In the genomic region with DNA sequence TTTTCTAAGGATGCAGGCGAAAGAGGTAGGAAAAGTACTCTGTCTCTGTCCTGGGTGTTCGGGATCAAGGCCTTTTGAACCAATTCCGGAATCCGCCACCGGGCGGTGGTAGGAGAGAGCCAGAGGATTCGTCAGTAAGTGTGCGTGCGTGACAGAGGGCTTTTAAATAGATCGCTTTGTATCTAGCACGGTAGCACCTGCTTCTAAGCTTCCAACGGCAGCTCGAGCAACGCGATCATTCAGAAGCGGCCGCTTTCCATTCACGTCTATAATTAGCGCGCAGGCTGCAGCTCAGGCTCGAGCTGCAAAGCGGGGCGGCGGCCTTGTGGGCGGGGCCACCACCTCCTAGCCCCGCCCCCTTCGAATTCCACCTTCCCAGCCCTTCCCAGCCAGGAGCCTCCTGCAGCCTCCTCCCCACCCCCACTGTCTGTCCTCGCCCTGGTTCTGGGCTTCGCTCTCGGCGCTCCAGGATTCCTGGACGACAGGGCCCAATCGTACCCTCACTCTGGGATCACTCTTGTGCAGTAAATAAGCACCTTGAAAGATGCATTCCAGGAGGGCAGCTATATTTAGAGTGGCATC, we compare ENCODE assay signal across 8 cellular contexts.
A peak's percentile ranks its signal among the peaks of the same experiment; 100 is the strongest.
DNase-seq lines count a peak whose midpoint lies in the region; ATAC-seq, FAIRE-seq and TF ChIP-seq lines count a peak whose summit lies in the region.

No MANE protein-coding gene starts in this region.

- POLR2A ChIA-PET in BJ (lab: Charles Lee) (interaction anchor here (0.5 kb wide), 1 partner anchor 86 kb away, joined by 5 read pairs; no protein-coding TSS in a partner anchor), GM10248 (lab: Yijun Ruan, JAX) (no interaction called here)

- H3K27ac ChIP-seq in coronary artery (peak overlapping the region; percentile 87 to 97), skin epidermis (peak overlapping the region in 20 of 21 experiments; percentile 14 to 95 (median 84))

- peak overlapping the region; percentile 39 for H3K4me3 ChIP-seq in BJ (ENCODE audit: low read depth, low read length)
- H3K4me3 ChIP-seq in coronary artery: peak overlapping the region; percentile 70
- H3K4me3 ChIP-seq in skin epidermis: peak overlapping the region; percentile 13 to 36 (median 22)

- H3K36me3 ChIP-seq in BJ (ENCODE audit: control insufficient read depth, insufficient read depth, low read length): no peaks in the 10 kb centered on the region

- DNase-seq in BJ (ENCODE audit: low read depth): peak; percentile 24
- peak; percentile 78 for DNase-seq in HTR-8/SVneo (ENCODE audit: insufficient read length, low spot score)
- peak; percentile 99 for DNase-seq in NOMO-1 treated with DMSO at 0.1 percent for 48 hours (lab: John Stamatoyannopoulos, UW; ENCODE audit: unreplicated experiment)
- DNase-seq in coronary artery (ENCODE audit: low spot score): peak; percentile 92
- DNase-seq in kidney tubule cell (ENCODE audit: low spot score): peak; percentile 85
- no peak for DNase-seq in GM10248 (ENCODE audit: extremely low spot score)

- TF ChIP-seq CTCF in BJ (IDR thresholded peaks at IDR 0.05; ENCODE audit: insufficient read depth, low read depth, low read length) (peak; percentile 47), coronary artery (IDR thresholded peaks at IDR 0.05) (peak; percentile 23), GM10248 (IDR thresholded peaks at IDR 0.05; ENCODE audit: control extremely low read depth, extremely low read depth, low read depth, missing control alignments) (no peak)

- no peak for FAIRE-seq in HTR-8/SVneo (lab: Jason Lieb, UNC)

- CTCF ChIA-PET in BJ (lab: Yijun Ruan, JAX) (interaction anchor here (0.6 to 3.0 kb wide), 5 partner anchors 8 to 1208 kb away, joined by 3 to 26 read pairs (median 3); no protein-coding TSS in a partner anchor), GM10248 (lab: Yijun Ruan, JAX) (interaction anchor here (18.6 kb wide), 1 partner anchor 1212 kb away, joined by 530 read pairs; no protein-coding TSS in a partner anchor)

- no peaks in the 10 kb centered on the region for H3K27me3 ChIP-seq in BJ (ENCODE audit: control insufficient read depth, insufficient read depth, low read length)

- no peak for ATAC-seq in GM19467 (IDR thresholded peaks at IDR 0.05; ENCODE audit: unreplicated experiment)
